Comparison of ENCODE assay signal across 27 cellular contexts in the genomic region with DNA sequence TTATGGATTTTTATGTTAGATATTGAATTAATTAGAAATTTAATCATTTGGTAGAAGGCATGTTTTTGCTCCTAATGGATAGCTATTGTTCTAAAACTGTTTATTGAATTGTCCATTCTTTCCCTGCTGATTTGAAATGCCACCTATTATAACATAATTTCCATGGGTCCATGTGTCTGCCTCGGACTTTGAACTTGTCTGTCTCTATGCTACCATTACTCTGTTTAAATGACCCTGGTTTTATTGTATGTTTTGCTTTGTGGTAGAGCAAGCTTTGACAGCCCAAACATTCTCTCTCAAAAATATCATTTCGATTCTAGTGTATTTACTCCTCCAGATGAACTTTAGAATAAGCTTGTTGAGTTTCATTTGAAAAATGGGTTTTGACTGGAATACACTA.
DNase-seq lines count a peak whose midpoint lies in the region; ATAC-seq, FAIRE-seq and TF ChIP-seq lines count a peak whose summit lies in the region.
"Had no signal": no experiment of that assay in that cellular context is flagged by ENCODE, and none has a peak within 500 bp of the region (broad histone marks: within the 10 kb centered on the region; RNA-seq: fewer than 3 reads in every experiment).

No MANE protein-coding gene starts in this region.

- peak; percentile 50; the same call in 2 of the 3 replicates for ATAC-seq in HepG2
- no peak for ATAC-seq in right lobe of liver
- ATAC-seq in GM21723 (IDR thresholded peaks at IDR 0.05; ENCODE audit: unreplicated experiment): no peak
- no peak for ATAC-seq in stimulated activated memory B cell treated with anti-CD40 and anti-IgM and Interleukin-4, amounts not matched to agents 10 μg/mL and 1 μg/mL and 100 μg/mL, for 72 hours
- ATAC-seq: GM12878 had no signal

- no peak overlapping the region for H3K27ac Mint-ChIP-seq in stimulated activated memory B cell treated with anti-CD40 and anti-IgM and Interleukin-4, amounts not matched to agents 10 μg/mL and 1 μg/mL and 100 μg/mL, for 72 hours
- H3K27ac Mint-ChIP-seq: CD14-positive monocyte; CD4-positive, alpha-beta T cell; CD8-positive, alpha-beta memory T cell; HFFc6 had no signal

- no peak for TF ChIP-seq EP300 in HepG2 (IDR thresholded peaks at IDR 0.05; ENCODE audit: low read depth in 2 of 2, low read length in 2 of 2)
- TF ChIP-seq EP300 in HepG2 (CRISPR knock-in tag; IDR thresholded peaks at IDR 0.05; ENCODE audit: borderline replicate concordance): no peak

- H3K4me3 Mint-ChIP-seq in stimulated activated memory B cell treated with anti-CD40 and anti-IgM and Interleukin-4, amounts not matched to agents 10 μg/mL and 1 μg/mL and 100 μg/mL, for 72 hours: no peak overlapping the region
- H3K4me3 Mint-ChIP-seq: CD14-positive monocyte; CD4-positive, alpha-beta T cell; CD8-positive, alpha-beta memory T cell; HFFc6 had no signal

- peaks cover 4% of the 10 kb centered on the region for H3K9me3 Mint-ChIP-seq in stimulated activated memory B cell treated with anti-CD40 and anti-IgM and Interleukin-4, amounts not matched to agents 10 μg/mL and 1 μg/mL and 100 μg/mL, for 72 hours
- H3K9me3 Mint-ChIP-seq: CD14-positive monocyte; CD4-positive, alpha-beta T cell had no signal

- H3K36me3 ChIP-seq in HepG2 (replicated peaks in 1 of 2; ENCODE audit: control insufficient read depth in 1 of 2, insufficient read depth in 2 of 2, low read length in 2 of 2) (peaks cover 2 to 9% of the 10 kb centered on the region in 2 experiments; a peak in 2 of 5 replicates), right lobe of liver (no peaks in the 10 kb centered on the region), endothelial cell of umbilical vein (ENCODE audit: control insufficient read depth in 2 of 2, extremely low read depth in 1 of 2, insufficient read depth in 2 of 2, low read length in 2 of 2) (peaks cover 3 to 5% of the 10 kb centered on the region in 2 experiments), liver (ENCODE audit: control insufficient read depth in 4 of 4, insufficient read depth in 3 of 4, low read depth in 1 of 4, low read length in 3 of 4) (peaks cover 0 to 2% (median 0%) of the 10 kb centered on the region in 4 donors), thyroid gland (no peaks in the 10 kb centered on the region)
- H3K36me3 ChIP-seq: BLaER1 treated with 17β-estradiol and CSF1 and Interleukin-3, amounts not matched to agents 10 nM and 100 nM; HAP-1 had no signal

- H3K4me3 ChIP-seq in HepG2 (replicated peaks in 1 of 3; ENCODE audit: insufficient read depth in 1 of 3, low read depth in 2 of 3, low read length in 3 of 3) (no peak overlapping the region), right lobe of liver (no peak overlapping the region), endothelial cell of umbilical vein (replicated peaks in 1 of 3; ENCODE audit: insufficient read depth in 1 of 3, low read depth in 1 of 3, low read length in 3 of 3) (no peak overlapping the region), liver (ENCODE audit: low read depth in 1 of 3, low read length in 3 of 3) (no peak overlapping the region), thyroid gland (replicated peaks in 1 of 3) (no peak overlapping the region)
- H3K4me3 ChIP-seq: BLaER1 treated with 17β-estradiol and CSF1 and Interleukin-3, amounts not matched to agents 10 nM and 100 nM; GM12878; HAP-1 had no signal

- TF ChIP-seq RAD21 in HepG2 (CRISPR knock-in tag; IDR thresholded peaks at IDR 0.05): no peak
- TF ChIP-seq RAD21 in liver (IDR thresholded peaks at IDR 0.05): no peak

- no peak overlapping the region for H3K27ac ChIP-seq in HepG2 (ENCODE audit: extremely low read length, insufficient read depth, low read length)
- H3K27ac ChIP-seq in right lobe of liver: no peak overlapping the region
- H3K27ac ChIP-seq in endothelial cell of umbilical vein (ENCODE audit: insufficient read depth, low read depth, low read length): peak overlapping the region; percentile 48
- no peak overlapping the region for H3K27ac ChIP-seq in liver (ENCODE audit: low read depth in 1 of 2, low read length in 2 of 2)
- H3K27ac ChIP-seq in thyroid gland: peak overlapping the region in 2 of 3 donors; percentile 86 to 93
- H3K27ac ChIP-seq: 22Rv1; BLaER1 treated with 17β-estradiol and CSF1 and Interleukin-3, amounts not matched to agents 10 nM and 100 nM had no signal

- no peaks in the 10 kb centered on the region for H3K36me3 Mint-ChIP-seq in stimulated activated memory B cell treated with anti-CD40 and anti-IgM and Interleukin-4, amounts not matched to agents 10 μg/mL and 1 μg/mL and 100 μg/mL, for 72 hours
- H3K36me3 Mint-ChIP-seq: CD14-positive monocyte; CD8-positive, alpha-beta memory T cell had no signal

- peaks cover 35% of the 10 kb centered on the region for H3K4me1 ChIP-seq in HepG2 (ENCODE audit: insufficient read depth, low read length)
- peaks cover 0 to 30% (median 2%) of the 10 kb centered on the region in 4 donors for H3K4me1 ChIP-seq in right lobe of liver
- H3K4me1 ChIP-seq in endothelial cell of umbilical vein (ENCODE audit: control insufficient read depth, extremely low read depth, insufficient read depth, low read length): peaks cover 72% of the 10 kb centered on the region
- H3K4me1 ChIP-seq in liver (ENCODE audit: control insufficient read depth in 4 of 4, insufficient read depth in 4 of 4, low read length in 3 of 4): peaks cover 0 to 7% (median 4%) of the 10 kb centered on the region in 4 donors
- peaks cover 44 to 56% of the 10 kb centered on the region in 2 donors for H3K4me1 ChIP-seq in thyroid gland
- H3K4me1 ChIP-seq: BLaER1 treated with 17β-estradiol and CSF1 and Interleukin-3, amounts not matched to agents 10 nM and 100 nM; Caco-2; HAP-1 had no signal

- DNase-seq in HepG2 (ENCODE audit: low spot score) (peak; percentile 62), right lobe of liver (no peak), endothelial cell of umbilical vein (ENCODE audit: low read depth, low spot score) (no peak), thyroid gland (no peak), hypothalamus (lab: John Stamatoyannopoulos, UW) (no peak)
- DNase-seq: ACHN; AML-193; BE2C; Caco-2; CD4-positive, alpha-beta T cell; CD8-positive, alpha-beta memory T cell; DMS153; EL; GDM1; GOT3; HFFc6 had no signal

- no peak overlapping the region for H3K9ac ChIP-seq in HepG2 (ENCODE audit: insufficient read depth, low read depth, low read length)
- no peak overlapping the region for H3K9ac ChIP-seq in endothelial cell of umbilical vein (replicated peaks; ENCODE audit: extremely low read depth, insufficient read depth, low read length)
- H3K9ac ChIP-seq in liver (ENCODE audit: low read depth in 1 of 2, low read length in 2 of 2): no peak overlapping the region
- H3K9ac ChIP-seq: BLaER1 treated with 17β-estradiol and CSF1 and Interleukin-3, amounts not matched to agents 10 nM and 100 nM had no signal

- FAIRE-seq in HepG2 (lab: Jason Lieb, UNC): no peak
- FAIRE-seq in endothelial cell of umbilical vein (lab: Jason Lieb, UNC): no peak
- FAIRE-seq: A204.1, GM12878, GM18507, H54 had no signal

- no peaks in the 10 kb centered on the region for H3K9me1 ChIP-seq in endothelial cell of umbilical vein (replicated peaks; ENCODE audit: control insufficient read depth, extremely low read depth, insufficient read depth, low read length)

- POLR2A ChIA-PET in HepG2 (lab: Yijun Ruan, JAX) (interaction anchor here (1.2 to 1.5 kb wide), 3 partner anchors 14 to 24 kb away, joined by 3 to 4 read pairs (median 3); no protein-coding TSS in a partner anchor), endothelial cell of umbilical vein (lab: Charles Lee) (no interaction called here)

- H3K79me2 ChIP-seq in HepG2 (ENCODE audit: insufficient read depth, low read length): peaks cover 16% of the 10 kb centered on the region
- H3K79me2 ChIP-seq in endothelial cell of umbilical vein (ENCODE audit: control insufficient read depth, insufficient read depth, low read length): peaks cover 73% of the 10 kb centered on the region

- in situ Hi-C loops in HepG2 (cut with HindIII; ENCODE audit: extremely low pct_ligation_motif_present, low pct_unique_long_range_greater_than_20kb): no loop called here

- no peaks in the 10 kb centered on the region for H3K4me1 Mint-ChIP-seq in stimulated activated memory B cell treated with anti-CD40 and anti-IgM and Interleukin-4, amounts not matched to agents 10 μg/mL and 1 μg/mL and 100 μg/mL, for 72 hours
- H3K4me1 Mint-ChIP-seq: CD14-positive monocyte had no signal

- peaks cover 30% of the 10 kb centered on the region for H3K27me3 Mint-ChIP-seq in stimulated activated memory B cell treated with anti-CD40 and anti-IgM and Interleukin-4, amounts not matched to agents 10 μg/mL and 1 μg/mL and 100 μg/mL, for 72 hours

- H3K27me3 ChIP-seq in HepG2 (ENCODE audit: control insufficient read depth in 1 of 2, insufficient read depth in 2 of 2, low read length in 2 of 2) (no peaks in the 10 kb centered on the region), right lobe of liver (no peaks in the 10 kb centered on the region), endothelial cell of umbilical vein (ENCODE audit: control insufficient read depth in 2 of 2, insufficient read depth in 2 of 2, low read length in 2 of 2) (no peaks in the 10 kb centered on the region), liver (ENCODE audit: control insufficient read depth in 4 of 4, insufficient read depth in 4 of 4, low read length in 3 of 4) (no peaks in the 10 kb centered on the region), thyroid gland (no peaks in the 10 kb centered on the region)
- H3K27me3 ChIP-seq: BE2C; BLaER1 treated with 17β-estradiol and CSF1 and Interleukin-3, amounts not matched to agents 10 nM and 100 nM had no signal

- dilution Hi-C loops in endothelial cell of umbilical vein (cut with MboI; ENCODE audit: extremely low pct_ligation_motif_present, low sequenced_read_pairs): no loop called here

- TF ChIP-seq POLR2A in HepG2 (IDR thresholded peaks at IDR 0.05; ENCODE audit: insufficient read depth in 1 of 2, low read depth in 2 of 2, low read length in 2 of 2) (no peak), right lobe of liver (IDR thresholded peaks at IDR 0.05) (no peak), endothelial cell of umbilical vein (IDR thresholded peaks at IDR 0.05; ENCODE audit: low read depth, low read length) (no peak), thyroid gland (IDR thresholded peaks at IDR 0.05) (no peak)

- BruUV-seq in HepG2 (replicated peaks; lab: Mats Ljungman, UMichigan) (no TSS peak), endothelial cell of umbilical vein (replicated peaks; lab: Mats Ljungman, UMichigan) (no TSS peak)

- WGBS in HepG2 (ENCODE audit: low lambda C conversion rate): 31% methylated on average over 2 of the region's 2 CpGs
- 45% methylated on average over 2 of the region's 2 CpGs for WGBS in right lobe of liver (ENCODE audit: insufficient coverage, low coverage, low lambda C conversion rate, missing lambda C conversion rate)
- 65% methylated on average over 2 of the region's 2 CpGs for WGBS in liver
- WGBS in thyroid gland, 2 donors: 90 to 94% methylated on average over 2 of the region's 2 CpGs

- intact Hi-C loops in HepG2 (cut with micrococcal nuclease; ENCODE audit: unreplicated experiment): no loop called here
- intact Hi-C loops in right lobe of liver (cut with DNase I): no loop called here
- intact Hi-C loops in endothelial cell of umbilical vein (cut with micrococcal nuclease): loop anchor here (2.0 to 5.0 kb wide), 3 partner anchors 32 to 119 kb away; partner anchors contain the start of gene ARHGEF28
- intact Hi-C loops in thyroid gland (cut with DNase I): no loop called here

- H3K9me3 ChIP-seq in HepG2 (ENCODE audit: low read length): no peaks in the 10 kb centered on the region
- no peaks in the 10 kb centered on the region for H3K9me3 ChIP-seq in right lobe of liver
- no peaks in the 10 kb centered on the region for H3K9me3 ChIP-seq in endothelial cell of umbilical vein (replicated peaks; ENCODE audit: control insufficient read depth, insufficient read depth, low read length)
- H3K9me3 ChIP-seq in liver (ENCODE audit: control insufficient read depth in 4 of 4, low read length in 3 of 4): no peaks in the 10 kb centered on the region
- no peaks in the 10 kb centered on the region for H3K9me3 ChIP-seq in thyroid gland
- H3K9me3 ChIP-seq: BE2C, Caco-2, HAP-1 had no signal

- no peak for TF ChIP-seq CTCF in HepG2 (CRISPR knock-in tag; IDR thresholded peaks at IDR 0.05)
- no peak for TF ChIP-seq CTCF in right lobe of liver (IDR thresholded peaks at IDR 0.05)
- TF ChIP-seq CTCF in endothelial cell of umbilical vein (IDR thresholded peaks at IDR 0.05; ENCODE audit: extremely low read depth in 1 of 2, insufficient read depth in 1 of 2, low read depth in 1 of 2, low read length in 2 of 2): no peak
- TF ChIP-seq CTCF in liver (IDR thresholded peaks at IDR 0.05; ENCODE audit: low read depth, low read length, missing input control): no peak
- no peak for TF ChIP-seq CTCF in thyroid gland (IDR thresholded peaks at IDR 0.05)

- CTCF ChIA-PET in HepG2 (lab: Yijun Ruan, JAX; ENCODE audit: low intra/inter-chr PET ratio, low total read pairs) (no interaction called here), endothelial cell of umbilical vein (lab: Charles Lee) (interaction anchor here (1.0 to 3.4 kb wide), 8 partner anchors 10 to 155 kb away, joined by 3 to 21 read pairs (median 4); no protein-coding TSS in a partner anchor)

- H3K4me2 ChIP-seq in HepG2 (ENCODE audit: low read depth, low read length) (peak overlapping the region; percentile 1; the same call in 1 of the 2 replicates), endothelial cell of umbilical vein (ENCODE audit: insufficient read depth, low read length) (peak overlapping the region; percentile 78)
- H3K4me2 ChIP-seq: BLaER1 treated with 17β-estradiol and CSF1 and Interleukin-3, amounts not matched to agents 10 nM and 100 nM had no signal

- H4K20me1 ChIP-seq in HepG2 (ENCODE audit: insufficient read depth, low read length): no peaks in the 10 kb centered on the region
- H4K20me1 ChIP-seq in endothelial cell of umbilical vein (replicated peaks; ENCODE audit: control insufficient read depth, extremely low read depth, insufficient read depth, low read length): no peaks in the 10 kb centered on the region
- H4K20me1 ChIP-seq: BLaER1 treated with 17β-estradiol and CSF1 and Interleukin-3, amounts not matched to agents 10 nM and 100 nM had no signal

- H2AFZ ChIP-seq in HepG2 (ENCODE audit: low read length) (no peak overlapping the region), endothelial cell of umbilical vein (ENCODE audit: low read depth, low read length) (no peak overlapping the region)

Comparison
In these comparisons a context has a peak if more than half of its experiments do, and no peak if none do; other contexts are left out.
1. H3K27ac ChIP-seq: peak in endothelial cell of umbilical vein (single experiment) and thyroid gland (2 of 3); none in HepG2 (single experiment), right lobe of liver (0 of 3) and liver (0 of 2).